ENCODE assay signal across 12 cellular contexts in the genomic region with DNA sequence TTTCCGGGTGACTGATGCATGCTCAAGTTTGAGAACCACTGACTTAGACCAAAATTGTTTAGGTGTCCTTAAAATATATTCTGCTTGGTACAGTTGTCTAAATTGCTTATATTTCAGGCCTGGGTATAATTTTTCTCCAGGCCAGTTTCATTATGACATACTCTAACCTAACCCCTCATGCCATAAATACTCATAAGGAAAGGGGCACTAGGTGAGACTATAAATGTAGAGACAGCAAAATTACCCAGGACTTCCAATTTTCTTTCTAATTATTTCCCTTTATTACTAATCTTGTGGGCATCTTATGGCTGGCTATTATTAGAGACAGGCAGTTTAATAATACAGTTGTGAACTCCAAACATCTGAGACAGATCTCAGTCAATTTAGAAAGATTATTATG.
DNase-seq lines count a peak whose midpoint lies in the region; ATAC-seq lines count a peak whose summit lies in the region.
"Had no signal": no experiment of that assay in that cellular context is flagged by ENCODE, and none has a peak within 500 bp of the region (broad histone marks: within the 10 kb centered on the region; RNA-seq: fewer than 3 reads in every experiment).

No MANE protein-coding gene starts in this region.

- no peaks in the 10 kb centered on the region for H3K79me1 ChIP-seq in mesendoderm (ENCODE audit: low read length)

- ATAC-seq in GM19328 (IDR thresholded peaks at IDR 0.05; ENCODE audit: unreplicated experiment) (peak; percentile 55), GM21825 (IDR thresholded peaks at IDR 0.05; ENCODE audit: unreplicated experiment) (peak; percentile 58), HG03135 (IDR thresholded peaks at IDR 0.05; ENCODE audit: unreplicated experiment) (peak; percentile 57)

- H3K4me1 ChIP-seq in mesendoderm (ENCODE audit: control insufficient read depth, low read depth, low read length): peaks cover 2% of the 10 kb centered on the region
- H3K4me1 ChIP-seq: sigmoid colon, suprapubic skin had no signal

- no peaks in the 10 kb centered on the region for H3K79me2 ChIP-seq in mesendoderm (ENCODE audit: control insufficient read depth, insufficient read depth, low read length)

- H2AK5ac ChIP-seq in mesendoderm (ENCODE audit: low read length): no peak overlapping the region

- peak overlapping the region; percentile 79 for H3K27ac ChIP-seq in mesendoderm (ENCODE audit: low read depth, low read length)
- H3K27ac ChIP-seq: HL-60, sigmoid colon, suprapubic skin had no signal

- peak overlapping the region; percentile 39 for H3K18ac ChIP-seq in mesendoderm (ENCODE audit: low read length)

- no peak overlapping the region for H3K23ac ChIP-seq in mesendoderm (ENCODE audit: low read length)

- no peaks in the 10 kb centered on the region for H3K27me3 ChIP-seq in mesendoderm (ENCODE audit: insufficient read depth, low read length, poor library complexity)
- H3K27me3 ChIP-seq: MG63, sigmoid colon, suprapubic skin had no signal

- no peak overlapping the region for H4K5ac ChIP-seq in mesendoderm (ENCODE audit: low read length)

- H2BK5ac ChIP-seq in mesendoderm (ENCODE audit: low read length): peak overlapping the region; percentile 98

- WGBS in mesendoderm (ENCODE audit: extremely low coverage, insufficient coverage, low lambda C conversion rate): no CpG with 5 or more reads among the region's 1 CpG

- H3K36me3 ChIP-seq in mesendoderm (ENCODE audit: control insufficient read depth, insufficient read depth, low read length): no peaks in the 10 kb centered on the region
- H3K36me3 ChIP-seq: MG63, sigmoid colon, suprapubic skin had no signal

- H2BK15ac ChIP-seq in mesendoderm (replicated peaks; ENCODE audit: low read depth): no peak overlapping the region

- H3K56ac ChIP-seq in mesendoderm (ENCODE audit: low read length): peak overlapping the region; percentile 76

- H3K9ac ChIP-seq in mesendoderm (ENCODE audit: low read length): no peak overlapping the region

- DNase-seq in mesendoderm (no peak), UCSD-AML1 (lab: John Stamatoyannopoulos, UW; ENCODE audit: unreplicated experiment) (no peak), NCI-H2196 (lab: John Stamatoyannopoulos, UW; ENCODE audit: unreplicated experiment) (no peak)
- no peak for DNase-seq in stimulated activated CD4-positive, alpha-beta T cell treated with anti-CD3 and anti-CD28 coated beads, Interleukin-15, amount 100 ng/mL, for 24 hours
- DNase-seq: MG63, NCI-H446, sigmoid colon had no signal

- H4K8ac ChIP-seq in mesendoderm (ENCODE audit: low read depth, low read length): no peak overlapping the region

- H3K4me3 ChIP-seq in mesendoderm (ENCODE audit: low read length): no peak overlapping the region
- H3K4me3 ChIP-seq: MG63, sigmoid colon, suprapubic skin had no signal

- peak overlapping the region; percentile 97 for H2BK120ac ChIP-seq in mesendoderm (ENCODE audit: low read depth, low read length)

- no peak overlapping the region for H3K4me2 ChIP-seq in mesendoderm (ENCODE audit: low read length)

- H3K4ac ChIP-seq in mesendoderm (ENCODE audit: low read depth, low read length): no peak overlapping the region
